Comparison of ENCODE assay signal across 13 cellular contexts in genomic region chr3:15983232-15983631, GRCh38.
A peak's percentile ranks its signal among the peaks of the same experiment; 100 is the strongest.
DNase-seq lines count a peak whose midpoint lies in the region; ATAC-seq and TF ChIP-seq lines count a peak whose summit lies in the region.
"Had no signal": no experiment of that assay in that cellular context is flagged by ENCODE, and none has a peak within 500 bp of the region (broad histone marks: within the 10 kb centered on the region; RNA-seq: fewer than 3 reads in every experiment).

No MANE protein-coding gene starts in this region.

- peaks cover 9% of the 10 kb centered on the region for H3K9me3 Mint-ChIP-seq in activated naive CD4-positive, alpha-beta T cell treated with anti-CD3 and anti-CD28 coated beads for 36 hours

- TF ChIP-seq CTCF in heart right ventricle (IDR thresholded peaks at IDR 0.05) (no peak), right atrium auricular region (IDR thresholded peaks at IDR 0.05) (no peak)

- H3K4me1 Mint-ChIP-seq in activated naive CD4-positive, alpha-beta T cell treated with anti-CD3 and anti-CD28 coated beads for 36 hours (ENCODE audit: low read depth): no peaks in the 10 kb centered on the region
- H3K4me1 Mint-ChIP-seq: T-cell had no signal

- H3K4me3 ChIP-seq in heart right ventricle (peak overlapping the region in 3 of 10 donors; percentile 22 to 38 (median 27)), right atrium auricular region (no peak overlapping the region)
- H3K4me3 ChIP-seq: tibial artery had no signal

- H3K27me3 ChIP-seq in heart right ventricle (no peaks in the 10 kb centered on the region), right atrium auricular region (no peaks in the 10 kb centered on the region)
- H3K27me3 ChIP-seq: tibial artery had no signal

- no peaks in the 10 kb centered on the region for H3K36me3 Mint-ChIP-seq in activated naive CD4-positive, alpha-beta T cell treated with anti-CD3 and anti-CD28 coated beads for 36 hours (ENCODE audit: low read depth)
- H3K36me3 Mint-ChIP-seq: T-cell had no signal

- intact Hi-C loops in heart right ventricle (cut with DNase I): loop anchor here in 2 of 10 donors (5.0 to 10.0 kb wide), 2 partner anchors 81 to 128 kb away; no protein-coding TSS in a partner anchor
- intact Hi-C loops in activated naive CD4-positive, alpha-beta T cell treated with anti-CD3 and anti-CD28 coated beads for 36 hours (cut with micrococcal nuclease): no loop called here

- peaks cover 0 to 6% (median 0%) of the 10 kb centered on the region in 9 donors for H3K4me1 ChIP-seq in heart right ventricle
- peaks cover 0 to 6% of the 10 kb centered on the region in 2 donors for H3K4me1 ChIP-seq in right atrium auricular region
- H3K4me1 ChIP-seq: tibial artery had no signal

- WGBS in heart right ventricle, 2 donors: 72 to 80% methylated on average over 2 of the region's 2 CpGs

- CTCF ChIA-PET in activated naive CD4-positive, alpha-beta T cell treated with anti-CD3 and anti-CD28 coated beads for 36 hours (lab: Charles Lee): no interaction called here

- H3K27ac ChIP-seq in heart right ventricle (peak overlapping the region in 8 of 10 donors; percentile 3 to 71 (median 36)), right atrium auricular region (peak overlapping the region in 1 of 2 donors; percentile 20), caudate nucleus (ENCODE audit: low read depth, low read length) (peak overlapping the region; percentile 85)
- H3K27ac ChIP-seq: HL-60, tibial artery had no signal

- no peaks in the 10 kb centered on the region for H3K27me3 Mint-ChIP-seq in activated naive CD4-positive, alpha-beta T cell treated with anti-CD3 and anti-CD28 coated beads for 36 hours (ENCODE audit: low read depth)

- no peak overlapping the region for H3K4me3 Mint-ChIP-seq in activated naive CD4-positive, alpha-beta T cell treated with anti-CD3 and anti-CD28 coated beads for 36 hours
- H3K4me3 Mint-ChIP-seq: T-cell had no signal

- no peak overlapping the region for H3K27ac Mint-ChIP-seq in activated naive CD4-positive, alpha-beta T cell treated with anti-CD3 and anti-CD28 coated beads for 36 hours
- H3K27ac Mint-ChIP-seq: T-cell had no signal

- DNase-seq in heart right ventricle: no peak
- no peak for DNase-seq in right atrium auricular region (ENCODE audit: low spot score)
- DNase-seq in caudate nucleus (lab: John Stamatoyannopoulos, UW): peak in 5 of 61 donors; percentile 29 to 50 (median 40)
- no peak for DNase-seq in left lobe of liver (ENCODE audit: low spot score)
- DNase-seq in SW480 (ENCODE audit: low spot score): no peak
- no peak for DNase-seq in amniotic stem cell (lab: John Stamatoyannopoulos, UW)
- no peak for DNase-seq in activated naive CD4-positive, alpha-beta T cell treated with anti-CD3 and anti-CD28 coated beads for 36 hours
- DNase-seq: AML-193, NCI-H2029 treated with DMSO at 0.1 percent for 48 hours, T-cell had no signal

- no peaks in the 10 kb centered on the region for H3K36me3 ChIP-seq in heart right ventricle
- H3K36me3 ChIP-seq in right atrium auricular region: no peaks in the 10 kb centered on the region
- H3K36me3 ChIP-seq: tibial artery had no signal

- ATAC-seq in heart right ventricle (peak in 4 of 8 donors; percentile 10 to 40 (median 28)), left lobe of liver (peak; percentile 14), GM18517 (IDR thresholded peaks at IDR 0.05; ENCODE audit: unreplicated experiment) (no peak)
- ATAC-seq: T-cell had no signal

- H3K9me3 ChIP-seq in heart right ventricle (peaks cover 0 to 12% (median 0%) of the 10 kb centered on the region in 11 donors), right atrium auricular region (peaks cover 0 to 4% of the 10 kb centered on the region in 2 donors)
- H3K9me3 ChIP-seq: tibial artery had no signal
